In genomic region chr14:90291699-90292098, GRCh38 we compare ENCODE assay signal across 1 cellular context.
TF ChIP-seq lines count a peak whose summit lies in the region.

No MANE protein-coding gene starts in this region.

TF ChIP-seq in GM23338, 12 proteins besides CTCF, POLR2A, EP300 and RAD21 (continued from another document):
- TF ChIP-seq ZNF462 (CRISPR knock-in tag; IDR thresholded peaks at IDR 0.05) (no peak), EZH2 (IDR thresholded peaks at IDR 0.05; ENCODE audit: low read depth, unreplicated experiment) (no peak), CREB1 (CRISPR knock-in tag; IDR thresholded peaks at IDR 0.05; ENCODE audit: low read depth) (no peak), ZNF114 (CRISPR knock-in tag; IDR thresholded peaks at IDR 0.05) (no peak), EZH2phosphoT487 (IDR thresholded peaks at IDR 0.05; ENCODE audit: unreplicated experiment) (no peak), POLR2AphosphoS5 (IDR thresholded peaks at IDR 0.05; ENCODE audit: low read depth) (no peak), STAT1 (IDR thresholded peaks at IDR 0.05; ENCODE audit: unreplicated experiment) (no peak)
- TF ChIP-seq, protein P1, sequence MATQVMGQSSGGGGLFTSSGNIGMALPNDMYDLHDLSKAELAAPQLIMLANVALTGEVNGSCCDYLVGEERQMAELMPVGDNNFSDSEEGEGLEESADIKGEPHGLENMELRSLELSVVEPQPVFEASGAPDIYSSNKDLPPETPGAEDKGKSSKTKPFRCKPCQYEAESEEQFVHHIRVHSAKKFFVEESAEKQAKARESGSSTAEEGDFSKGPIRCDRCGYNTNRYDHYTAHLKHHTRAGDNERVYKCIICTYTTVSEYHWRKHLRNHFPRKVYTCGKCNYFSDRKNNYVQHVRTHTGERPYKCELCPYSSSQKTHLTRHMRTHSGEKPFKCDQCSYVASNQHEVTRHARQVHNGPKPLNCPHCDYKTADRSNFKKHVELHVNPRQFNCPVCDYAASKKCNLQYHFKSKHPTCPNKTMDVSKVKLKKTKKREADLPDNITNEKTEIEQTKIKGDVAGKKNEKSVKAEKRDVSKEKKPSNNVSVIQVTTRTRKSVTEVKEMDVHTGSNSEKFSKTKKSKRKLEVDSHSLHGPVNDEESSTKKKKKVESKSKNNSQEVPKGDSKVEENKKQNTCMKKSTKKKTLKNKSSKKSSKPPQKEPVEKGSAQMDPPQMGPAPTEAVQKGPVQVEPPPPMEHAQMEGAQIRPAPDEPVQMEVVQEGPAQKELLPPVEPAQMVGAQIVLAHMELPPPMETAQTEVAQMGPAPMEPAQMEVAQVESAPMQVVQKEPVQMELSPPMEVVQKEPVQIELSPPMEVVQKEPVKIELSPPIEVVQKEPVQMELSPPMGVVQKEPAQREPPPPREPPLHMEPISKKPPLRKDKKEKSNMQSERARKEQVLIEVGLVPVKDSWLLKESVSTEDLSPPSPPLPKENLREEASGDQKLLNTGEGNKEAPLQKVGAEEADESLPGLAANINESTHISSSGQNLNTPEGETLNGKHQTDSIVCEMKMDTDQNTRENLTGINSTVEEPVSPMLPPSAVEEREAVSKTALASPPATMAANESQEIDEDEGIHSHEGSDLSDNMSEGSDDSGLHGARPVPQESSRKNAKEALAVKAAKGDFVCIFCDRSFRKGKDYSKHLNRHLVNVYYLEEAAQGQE (IDR thresholded peaks at IDR 0.05; ENCODE audit: unreplicated experiment), result no peak
